In the genomic region with DNA sequence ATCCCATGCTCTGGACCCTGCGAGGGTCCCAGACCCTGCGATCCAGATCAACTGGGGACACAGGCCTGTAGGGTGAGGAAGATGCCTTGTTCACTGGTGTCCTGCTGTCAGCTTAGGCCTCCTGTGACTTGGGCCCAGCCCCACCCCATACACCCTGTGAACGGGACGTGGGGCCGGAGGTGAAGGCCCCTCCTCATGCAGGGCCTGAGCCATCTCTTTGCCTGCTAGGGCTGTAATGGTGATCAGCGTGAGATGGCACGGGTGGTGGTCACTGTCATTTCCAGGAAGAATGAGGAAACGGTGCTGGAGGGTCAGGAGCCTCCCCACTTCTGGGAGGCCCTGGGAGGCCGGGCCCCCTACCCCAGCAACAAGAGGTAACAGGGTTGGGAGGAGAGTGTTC, we compare ENCODE assay signal across 16 cellular contexts. TPM values are rescaled to one million over a fixed set of nuclear protein-coding genes. Genes with fewer than 3 reads are reported as not detected.
DNase-seq lines count a peak whose midpoint lies in the region; ATAC-seq and TF ChIP-seq lines count a peak whose summit lies in the region.
"Had no signal": no experiment of that assay in that cellular context is flagged by ENCODE, and none has a peak within 500 bp of the region (broad histone marks: within the 10 kb centered on the region; RNA-seq: fewer than 3 reads in every experiment).

No MANE protein-coding gene starts in this region.

- peak overlapping the region; percentile 24 for H3K4me3 Mint-ChIP-seq in activated naive CD8-positive, alpha-beta T cell treated with anti-CD3 and anti-CD28 coated beads for 36 hours
- no peak overlapping the region for H3K4me3 Mint-ChIP-seq in activated naive CD8-positive, alpha-beta T cell treated with anti-CD3 and anti-CD28 coated beads, Interleukin-2, amount 50 U/mL, for 24 hours
- no peak overlapping the region for H3K4me3 Mint-ChIP-seq in naive thymus-derived CD4-positive, alpha-beta T cell
- H3K4me3 Mint-ChIP-seq: activated T-helper 1 cell treated with anti-CD3 and anti-CD28 coated beads, Interleukin-12 subunit alpha, Interleukin-12 subunit beta, Interleukin-2, Interleukin-4 antibody, amounts not matched to agents 30 ng/mL and 10 ng/mL and 1 ng/mL, durations not matched to agents 14 hours and 24 hours and 36 hours had no signal

- H3K27me3 ChIP-seq in adipocyte (replicated peaks; ENCODE audit: control insufficient read depth, insufficient read depth, low read length): no peaks in the 10 kb centered on the region
- no peaks in the 10 kb centered on the region for H3K27me3 ChIP-seq in naive thymus-derived CD4-positive, alpha-beta T cell (ENCODE audit: control insufficient read depth in 2 of 2, insufficient read depth in 2 of 2, low read length in 2 of 2)
- H3K27me3 ChIP-seq in tibial nerve: no peaks in the 10 kb centered on the region
- H3K27me3 ChIP-seq: gastrocnemius medialis had no signal

- H3K27ac Mint-ChIP-seq in activated naive CD8-positive, alpha-beta T cell treated with anti-CD3 and anti-CD28 coated beads for 36 hours: peak overlapping the region; percentile 29
- H3K27ac Mint-ChIP-seq in activated naive CD8-positive, alpha-beta T cell treated with anti-CD3 and anti-CD28 coated beads, Interleukin-2, amount 50 U/mL, for 24 hours: no peak overlapping the region
- H3K27ac Mint-ChIP-seq in naive thymus-derived CD4-positive, alpha-beta T cell: peak overlapping the region in 6 of 9 donors; percentile 46 to 90 (median 70)
- H3K27ac Mint-ChIP-seq: activated T-helper 1 cell treated with anti-CD3 and anti-CD28 coated beads, Interleukin-12 subunit alpha, Interleukin-12 subunit beta, Interleukin-2, Interleukin-4 antibody, amounts not matched to agents 30 ng/mL and 10 ng/mL and 1 ng/mL, durations not matched to agents 14 hours and 24 hours and 36 hours had no signal

- H3K36me3 Mint-ChIP-seq in activated naive CD8-positive, alpha-beta T cell treated with anti-CD3 and anti-CD28 coated beads for 36 hours: peaks cover 14% of the 10 kb centered on the region
- H3K36me3 Mint-ChIP-seq in activated naive CD8-positive, alpha-beta T cell treated with anti-CD3 and anti-CD28 coated beads, Interleukin-2, amount 50 U/mL, for 24 hours (ENCODE audit: low read depth): peaks cover 4% of the 10 kb centered on the region
- H3K36me3 Mint-ChIP-seq in naive thymus-derived CD4-positive, alpha-beta T cell: peaks cover 0 to 24% (median 4%) of the 10 kb centered on the region in 5 donors

- H3K27ac ChIP-seq in naive thymus-derived CD4-positive, alpha-beta T cell (ENCODE audit: low read depth, low read length): no peak overlapping the region
- peak overlapping the region; percentile 68 to 87 (median 74) for H3K27ac ChIP-seq in tibial nerve
- H3K27ac ChIP-seq: gastrocnemius medialis had no signal

- CTCF ChIA-PET in naive thymus-derived CD4-positive, alpha-beta T cell (lab: Charles Lee): interaction anchor here (0.9 to 1.9 kb wide), 3 partner anchors 18 to 38 kb away, joined by 3 to 32 read pairs (median 4); no protein-coding TSS in a partner anchor

- no peak for ATAC-seq in activated naive CD8-positive, alpha-beta T cell treated with anti-CD3 and anti-CD28 coated beads, Interleukin-2, amount 50 U/mL, for 24 hours
- no peak for ATAC-seq in naive thymus-derived CD4-positive, alpha-beta T cell
- no peak for ATAC-seq in HG03025 (IDR thresholded peaks at IDR 0.05; ENCODE audit: low FRiP score, unreplicated experiment)

- intact Hi-C loops in naive thymus-derived CD4-positive, alpha-beta T cell (cut with micrococcal nuclease): loop anchor here (1.0 kb wide), 2 partner anchors 29 to 148 kb away; no protein-coding TSS in a partner anchor

- H3K9me3 Mint-ChIP-seq in activated naive CD8-positive, alpha-beta T cell treated with anti-CD3 and anti-CD28 coated beads for 36 hours: no peaks in the 10 kb centered on the region
- no peaks in the 10 kb centered on the region for H3K9me3 Mint-ChIP-seq in activated naive CD8-positive, alpha-beta T cell treated with anti-CD3 and anti-CD28 coated beads, Interleukin-2, amount 50 U/mL, for 24 hours
- H3K9me3 Mint-ChIP-seq in naive thymus-derived CD4-positive, alpha-beta T cell: no peaks in the 10 kb centered on the region
- H3K9me3 Mint-ChIP-seq: activated T-helper 1 cell treated with anti-CD3 and anti-CD28 coated beads, Interleukin-12 subunit alpha, Interleukin-12 subunit beta, Interleukin-2, Interleukin-4 antibody, amounts not matched to agents 30 ng/mL and 10 ng/mL and 1 ng/mL, durations not matched to agents 14 hours and 24 hours and 36 hours had no signal

- no peak for TF ChIP-seq EP300 in tibial nerve (IDR thresholded peaks at IDR 0.05)

- TF ChIP-seq POLR2A in tibial nerve (IDR thresholded peaks at IDR 0.05): no peak

- peaks cover 27% of the 10 kb centered on the region for H3K4me1 Mint-ChIP-seq in activated naive CD8-positive, alpha-beta T cell treated with anti-CD3 and anti-CD28 coated beads for 36 hours
- H3K4me1 Mint-ChIP-seq in activated naive CD8-positive, alpha-beta T cell treated with anti-CD3 and anti-CD28 coated beads, Interleukin-2, amount 50 U/mL, for 24 hours: peaks cover 21% of the 10 kb centered on the region
- peaks cover 23 to 39% (median 35%) of the 10 kb centered on the region in 7 donors for H3K4me1 Mint-ChIP-seq in naive thymus-derived CD4-positive, alpha-beta T cell

- H3K4me1 ChIP-seq in adipocyte (ENCODE audit: control insufficient read depth, insufficient read depth, low read length) (peaks cover 22% of the 10 kb centered on the region), tibial nerve (peaks cover 0 to 51% (median 41%) of the 10 kb centered on the region in 4 donors)
- peaks cover 7 to 8% of the 10 kb centered on the region in 2 donors for H3K4me1 ChIP-seq in naive thymus-derived CD4-positive, alpha-beta T cell (ENCODE audit: control insufficient read depth in 2 of 2, insufficient read depth in 2 of 2, low read length in 2 of 2)

- peak overlapping the region; percentile 85 for H3K9ac ChIP-seq in adipocyte (ENCODE audit: low read length)

- H3K9me3 ChIP-seq in adipocyte (ENCODE audit: control insufficient read depth, low read length) (no peaks in the 10 kb centered on the region), tibial nerve (no peaks in the 10 kb centered on the region)
- H3K9me3 ChIP-seq in naive thymus-derived CD4-positive, alpha-beta T cell (ENCODE audit: control insufficient read depth in 2 of 3, low read length in 3 of 3): no peaks in the 10 kb centered on the region
- H3K9me3 ChIP-seq: gastrocnemius medialis had no signal

- peaks cover 22% of the 10 kb centered on the region for H3K36me3 ChIP-seq in adipocyte (ENCODE audit: control insufficient read depth, insufficient read depth, low read length, severe bottlenecking)
- peaks cover 0 to 83% (median 4%) of the 10 kb centered on the region in 3 experiments for H3K36me3 ChIP-seq in naive thymus-derived CD4-positive, alpha-beta T cell (ENCODE audit: control insufficient read depth in 2 of 3, insufficient read depth in 3 of 3, low read length in 3 of 3)
- peaks cover 0 to 45% (median 0%) of the 10 kb centered on the region in 3 donors for H3K36me3 ChIP-seq in tibial nerve

- no peak for DNase-seq in activated naive CD8-positive, alpha-beta T cell treated with anti-CD3 and anti-CD28 coated beads for 36 hours
- no peak for DNase-seq in activated naive CD8-positive, alpha-beta T cell treated with anti-CD3 and anti-CD28 coated beads, Interleukin-2, amount 50 U/mL, for 24 hours
- DNase-seq in adipocyte (ENCODE audit: low read depth) (no peak), tibial nerve (ENCODE audit: low spot score in 2 of 2) (no peak), midbrain (lab: John Stamatoyannopoulos, UW) (no peak), mucosa of gallbladder (ENCODE audit: low spot score) (no peak)
- no peak for DNase-seq in naive thymus-derived CD4-positive, alpha-beta T cell
- DNase-seq: NCI-H1694, NCI-H524 treated with DMSO at 0.1 percent for 48 hours had no signal

- 67 to 78% methylated on average over 6 to 9 of the region's 9 CpGs for WGBS in tibial nerve, 2 donors

- H3K4me3 ChIP-seq in adipocyte (ENCODE audit: low read length) (no peak overlapping the region), tibial nerve (no peak overlapping the region)
- H3K4me3 ChIP-seq in naive thymus-derived CD4-positive, alpha-beta T cell (ENCODE audit: low read length): no peak overlapping the region
- H3K4me3 ChIP-seq: coronary artery, gastrocnemius medialis had no signal

- no peaks in the 10 kb centered on the region for H3K27me3 Mint-ChIP-seq in activated naive CD8-positive, alpha-beta T cell treated with anti-CD3 and anti-CD28 coated beads for 36 hours
- no peaks in the 10 kb centered on the region for H3K27me3 Mint-ChIP-seq in activated naive CD8-positive, alpha-beta T cell treated with anti-CD3 and anti-CD28 coated beads, Interleukin-2, amount 50 U/mL, for 24 hours
- no peaks in the 10 kb centered on the region for H3K27me3 Mint-ChIP-seq in naive thymus-derived CD4-positive, alpha-beta T cell

- TF ChIP-seq CTCF in tibial nerve (IDR thresholded peaks at IDR 0.05): no peak

- POLR2A ChIA-PET in naive thymus-derived CD4-positive, alpha-beta T cell (lab: Charles Lee): interaction anchor here (0.7 kb wide), 1 partner anchor 27 kb away, joined by 3 read pairs; no protein-coding TSS in a partner anchor

RNA-seq across cellular contexts. Expression of a gene that starts 12.4 kb away (rescaled TPM):
- total RNA-seq in activated naive CD8-positive, alpha-beta T cell treated with anti-CD3 and anti-CD28 coated beads for 36 hours: 10 to 100 TPM; 14.4 to 15.0 TPM
- 10 to 100 TPM; 22.4 to 43.3 (median 29.5) TPM for total RNA-seq in naive thymus-derived CD4-positive, alpha-beta T cell
- polyA plus RNA-seq in naive thymus-derived CD4-positive, alpha-beta T cell: 10 to 100 TPM; 15.7 to 28.9 TPM
- total RNA-seq in tibial nerve (10 to 100 TPM; 13.6 to 16.5 (median 15.3) TPM), mucosa of gallbladder (131 TPM)

RNA-seq across cellular contexts. Expression of a gene that starts 26.5 kb away (rescaled TPM):
- total RNA-seq in activated naive CD8-positive, alpha-beta T cell treated with anti-CD3 and anti-CD28 coated beads for 36 hours: 1 to 10 TPM; 5.7 to 9.1 TPM
- 10 to 100 TPM; 18.4 to 44.0 (median 41.3) TPM for total RNA-seq in naive thymus-derived CD4-positive, alpha-beta T cell
- polyA plus RNA-seq in naive thymus-derived CD4-positive, alpha-beta T cell: 10 to 100 TPM; 13.1 to 26.3 TPM
- 10 to 100 TPM; 43.8 to 48.6 (median 48.0) TPM for total RNA-seq in tibial nerve
- total RNA-seq in mucosa of gallbladder: 43.9 TPM

RNA-seq across cellular contexts. Expression of a gene that starts 36.1 kb away (rescaled TPM):
- total RNA-seq in activated naive CD8-positive, alpha-beta T cell treated with anti-CD3 and anti-CD28 coated beads for 36 hours: under 1 TPM; 0.12 to 0.52 TPM
- total RNA-seq in naive thymus-derived CD4-positive, alpha-beta T cell: 1 to 10 TPM; 1.5 to 9.4 (median 7.5) TPM
- under 1 TPM; 0.41 to 0.73 TPM for polyA plus RNA-seq in naive thymus-derived CD4-positive, alpha-beta T cell
- 10 to 100 TPM in 1 of 4 donors, 1 to 10 TPM in 3; 3.7 to 96.0 (median 7.1) TPM for total RNA-seq in tibial nerve
- 4.7 TPM for total RNA-seq in mucosa of gallbladder
- total RNA-seq: epithelial cell of proximal tubule, gastrocnemius medialis, lung microvascular endothelial cell, PC-3 had no signal
